ENCODE assay signal across 36 cellular contexts in the genomic region with DNA sequence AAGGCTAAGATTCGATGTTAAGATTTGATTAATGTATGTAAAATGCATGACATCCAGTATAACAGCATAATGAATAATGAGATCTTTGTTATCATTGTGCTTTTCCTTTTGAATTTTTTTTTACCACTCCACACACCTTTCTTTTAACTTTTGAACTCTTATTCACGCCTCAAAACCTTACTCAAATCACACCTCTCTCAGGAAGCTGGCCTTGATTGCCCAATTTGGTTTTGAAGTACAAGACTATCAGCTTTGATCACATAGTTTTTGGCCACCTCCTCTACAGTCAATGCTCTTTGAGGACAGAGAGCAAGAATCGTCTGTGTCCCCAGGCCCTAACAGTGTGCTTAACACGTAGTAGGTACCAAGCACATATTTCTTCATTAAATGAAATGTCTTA. TPM values are rescaled to one million over a fixed set of nuclear protein-coding genes. Genes with fewer than 3 reads are reported as not detected.
"Had no signal": no experiment of that assay in that cellular context is flagged by ENCODE, and none has a peak within 500 bp of the region (broad histone marks: within the 10 kb centered on the region; RNA-seq: fewer than 3 reads in every experiment).

No MANE protein-coding gene starts in this region.

- H3K9me3 Mint-ChIP-seq: activated B cell treated with CpG ODN at 0.5 μM for 24 hours; activated CD4-positive, alpha-beta memory T cell treated with anti-CD3 and anti-CD28 coated beads for 36 hours; activated CD4-positive, alpha-beta T cell treated with anti-CD3 and anti-CD28 coated beads, Interleukin-2, amount 10 ng/mL, durations not matched to agents 24 days and 14 days; activated CD8-positive, alpha-beta T cell treated with anti-CD3 and anti-CD28 coated beads for 36 hours; activated naive CD4-positive, alpha-beta T cell treated with anti-CD3 and anti-CD28 coated beads for 36 hours; activated naive CD4-positive, alpha-beta T cell treated with anti-CD3 and anti-CD28 coated beads, Interleukin-2, amount 50 U/mL, for 72 hours; activated naive CD8-positive, alpha-beta T cell treated with anti-CD3 and anti-CD28 coated beads for 36 hours; activated T-cell treated with anti-CD3 and anti-CD28 coated beads, Interleukin-2, amount 50 U/mL, for 4 hours; activated T-cell treated with anti-CD3 and anti-CD28 coated beads, Interleukin-2, amount 50 U/mL, for 72 hours; activated T-helper 1 cell treated with anti-CD3 and anti-CD28 coated beads, Interleukin-12 subunit alpha, Interleukin-12 subunit beta, Interleukin-2, Interleukin-4 antibody, amounts not matched to agents 30 ng/mL and 10 ng/mL and 1 ng/mL, durations not matched to agents 14 hours and 24 hours and 36 hours; activated T-helper 17 cell treated with anti-CD3 and anti-CD28 coated beads, Interleukin-2, amount 50 U/mL, for 72 hours; T-helper 1 cell treated with Interleukin-12 subunit alpha and Interleukin-12 subunit beta and Interleukin-4 antibody, amounts not matched to agents 30 μg/mL and 1 μg/mL, for 36 hours; T-helper 2 cell treated with Interferon-gamma antibody and Interleukin-4, amounts not matched to agents 5 μg/mL and 100 μg/mL, for 36 hours had no signal

- H3K36me3 Mint-ChIP-seq: activated CD4-positive, alpha-beta memory T cell treated with anti-CD3 and anti-CD28 coated beads for 36 hours; activated naive CD4-positive, alpha-beta T cell treated with anti-CD3 and anti-CD28 coated beads, Interleukin-2, amount 50 U/mL, for 72 hours; activated naive CD8-positive, alpha-beta T cell treated with anti-CD3 and anti-CD28 coated beads for 36 hours had no signal

- H3K4me1 Mint-ChIP-seq: activated B cell treated with CpG ODN at 0.5 μM for 24 hours; activated CD4-positive, alpha-beta T cell treated with anti-CD3 and anti-CD28 coated beads, Interleukin-2, amount 10 ng/mL, durations not matched to agents 24 days and 14 days; activated naive CD8-positive, alpha-beta T cell treated with anti-CD3 and anti-CD28 coated beads for 36 hours; activated T-helper 17 cell treated with anti-CD3 and anti-CD28 coated beads, Interleukin-2, amount 50 U/mL, for 72 hours had no signal

- H3K9me3 ChIP-seq: adrenal gland, body of pancreas, breast epithelium had no signal

- H3K27ac ChIP-seq: adrenal gland, body of pancreas, brain microvascular endothelial cell, breast epithelium, VCaP had no signal

- DNase-seq: activated B cell treated with CpG ODN at 0.5 μM for 24 hours; activated CD4-positive, alpha-beta memory T cell treated with anti-CD3 and anti-CD28 coated beads for 36 hours; activated CD4-positive, alpha-beta T cell treated with anti-CD3 and anti-CD28 coated beads for 4 hours; activated CD4-positive, alpha-beta T cell treated with anti-CD3 and anti-CD28 coated beads, Interleukin-2, amount 10 ng/mL, durations not matched to agents 24 days and 14 days; activated CD4-positive, alpha-beta T cell treated with anti-CD3 and anti-CD28 coated beads, Interleukin-2, amount 50 U/mL, for 1 hour; activated CD4-positive, alpha-beta T cell treated with anti-CD3 and anti-CD28 coated beads, Interleukin-2, amount 50 U/mL, for 4 hours; activated CD4-positive, CD25-positive, alpha-beta regulatory T cell treated with anti-CD3 and anti-CD28 coated beads, Interleukin-2, amount 50 U/mL, for 72 hours; activated CD8-positive, alpha-beta memory T cell treated with anti-CD3 and anti-CD28 coated beads, Interleukin-2, amount 50 U/mL, for 4 hours; activated CD8-positive, alpha-beta T cell treated with anti-CD3 and anti-CD28 coated beads for 36 hours; activated effector memory CD4-positive, alpha-beta T cell treated with anti-CD3 and anti-CD28 coated beads, Interleukin-2, amount 50 U/mL, for 16 hours; activated gamma-delta T cell treated with Interleukin-2 at 50 U/mL for 16 hours; activated naive CD4-positive, alpha-beta T cell; activated naive CD4-positive, alpha-beta T cell treated with anti-CD3 and anti-CD28 coated beads for 36 hours; activated naive CD4-positive, alpha-beta T cell treated with anti-CD3 and anti-CD28 coated beads, Interleukin-2, amount 50 U/mL, for 16 hours; activated naive CD8-positive, alpha-beta T cell treated with anti-CD3 and anti-CD28 coated beads for 36 hours; activated T-cell treated with anti-CD3 and anti-CD28 coated beads for 4 hours; activated T-cell treated with anti-CD3 and anti-CD28 coated beads, Interleukin-2, amount 50 U/mL, for 1 hour; activated T-cell treated with anti-CD3 and anti-CD28 coated beads, Interleukin-2, amount 50 U/mL, for 4 hours; activated T-cell treated with anti-CD3 and anti-CD28 coated beads, Interleukin-2, amount 50 U/mL, for 72 hours; adrenal gland; amniotic stem cell; aorta; body of pancreas; brain microvascular endothelial cell; central memory CD4-positive, alpha-beta T cell; T-helper 1 cell; T-helper 2 cell; T-helper 9 cell had no signal

- H3K36me3 ChIP-seq: adrenal gland, brain microvascular endothelial cell, breast epithelium had no signal

- H3K4me3 Mint-ChIP-seq: activated B cell treated with CpG ODN at 0.5 μM for 24 hours; activated CD4-positive, alpha-beta memory T cell treated with anti-CD3 and anti-CD28 coated beads for 36 hours; activated CD4-positive, alpha-beta T cell treated with anti-CD3 and anti-CD28 coated beads, Interleukin-2, amount 10 ng/mL, durations not matched to agents 24 days and 14 days; activated CD8-positive, alpha-beta T cell treated with anti-CD3 and anti-CD28 coated beads for 36 hours; activated naive CD4-positive, alpha-beta T cell treated with anti-CD3 and anti-CD28 coated beads for 36 hours; activated naive CD8-positive, alpha-beta T cell treated with anti-CD3 and anti-CD28 coated beads for 36 hours; activated T-cell treated with anti-CD3 and anti-CD28 coated beads, Interleukin-2, amount 50 U/mL, for 4 hours; activated T-cell treated with anti-CD3 and anti-CD28 coated beads, Interleukin-2, amount 50 U/mL, for 72 hours; activated T-helper 1 cell treated with anti-CD3 and anti-CD28 coated beads, Interleukin-12 subunit alpha, Interleukin-12 subunit beta, Interleukin-2, Interleukin-4 antibody, amounts not matched to agents 30 ng/mL and 10 ng/mL and 1 ng/mL, durations not matched to agents 14 hours and 24 hours and 36 hours; activated T-helper 17 cell treated with anti-CD3 and anti-CD28 coated beads, Interleukin-2, amount 50 U/mL, for 72 hours; T-helper 1 cell treated with Interleukin-12 subunit alpha and Interleukin-12 subunit beta and Interleukin-4 antibody, amounts not matched to agents 30 μg/mL and 1 μg/mL, for 36 hours; T-helper 2 cell treated with Interferon-gamma antibody and Interleukin-4, amounts not matched to agents 5 μg/mL and 100 μg/mL, for 36 hours had no signal

- H3K4me3 ChIP-seq: adrenal gland, body of pancreas, breast epithelium had no signal

- H3K27ac Mint-ChIP-seq: activated B cell treated with CpG ODN at 0.5 μM for 24 hours; activated CD4-positive, alpha-beta memory T cell treated with anti-CD3 and anti-CD28 coated beads for 36 hours; activated CD4-positive, alpha-beta T cell treated with anti-CD3 and anti-CD28 coated beads, Interleukin-2, amount 10 ng/mL, durations not matched to agents 24 days and 14 days; activated CD8-positive, alpha-beta T cell treated with anti-CD3 and anti-CD28 coated beads for 36 hours; activated naive CD4-positive, alpha-beta T cell treated with anti-CD3 and anti-CD28 coated beads for 36 hours; activated naive CD4-positive, alpha-beta T cell treated with anti-CD3 and anti-CD28 coated beads, Interleukin-2, amount 50 U/mL, for 72 hours; activated naive CD8-positive, alpha-beta T cell treated with anti-CD3 and anti-CD28 coated beads for 36 hours; activated T-cell treated with anti-CD3 and anti-CD28 coated beads, Interleukin-2, amount 50 U/mL, for 72 hours; activated T-helper 1 cell treated with anti-CD3 and anti-CD28 coated beads, Interleukin-12 subunit alpha, Interleukin-12 subunit beta, Interleukin-2, Interleukin-4 antibody, amounts not matched to agents 30 ng/mL and 10 ng/mL and 1 ng/mL, durations not matched to agents 14 hours and 24 hours and 36 hours; activated T-helper 17 cell treated with anti-CD3 and anti-CD28 coated beads, Interleukin-2, amount 50 U/mL, for 72 hours; T-helper 1 cell treated with Interleukin-12 subunit alpha and Interleukin-12 subunit beta and Interleukin-4 antibody, amounts not matched to agents 30 μg/mL and 1 μg/mL, for 36 hours; T-helper 2 cell treated with Interferon-gamma antibody and Interleukin-4, amounts not matched to agents 5 μg/mL and 100 μg/mL, for 36 hours had no signal

- H3K27me3 ChIP-seq: body of pancreas, brain microvascular endothelial cell, breast epithelium had no signal

- H3K4me1 ChIP-seq: adrenal gland, breast epithelium had no signal

RNA-seq across cellular contexts. Expression of a gene that starts 29.9 kb away (rescaled TPM):
- total RNA-seq: activated B cell treated with CpG ODN at 0.5 μM for 24 hours; activated CD4-positive, alpha-beta memory T cell treated with anti-CD3 and anti-CD28 coated beads for 36 hours; activated CD4-positive, alpha-beta T cell treated with anti-CD3 and anti-CD28 coated beads, Interleukin-2, amount 10 ng/mL, durations not matched to agents 24 days and 14 days; activated CD8-positive, alpha-beta memory T cell treated with anti-CD3 and anti-CD28 coated beads for 36 hours; activated T-helper 1 cell treated with anti-CD3 and anti-CD28 coated beads, Interleukin-12 subunit alpha, Interleukin-12 subunit beta, Interleukin-2, Interleukin-4 antibody, amounts not matched to agents 30 ng/mL and 10 ng/mL and 1 ng/mL, durations not matched to agents 14 hours and 24 hours and 36 hours; activated T-helper 17 cell treated with anti-CD3 and anti-CD28 coated beads, Interleukin-2, amount 50 U/mL, for 72 hours; aorta had no signal
